Comparison of ENCODE assay signal across 1 cellular context in genomic region chr2:141399270-141399669, GRCh38.
TF ChIP-seq lines count a peak whose summit lies in the region.

No MANE protein-coding gene starts in this region.

TF ChIP-seq in SK-N-SH, 30 proteins besides CTCF, POLR2A, EP300 and RAD21 (continued from another document):
- TF ChIP-seq IRF3 (IDR thresholded peaks at IDR 0.05; ENCODE audit: low read depth, low read length) (no peak), MXI1 (IDR thresholded peaks at IDR 0.05; ENCODE audit: low read depth, low read length) (no peak), NRF1 (IDR thresholded peaks at IDR 0.05; ENCODE audit: low read depth, low read length) (no peak), FOSL2 (IDR thresholded peaks at IDR 0.05; ENCODE audit: borderline replicate concordance, low read depth) (no peak), TAF1 (IDR thresholded peaks at IDR 0.05; ENCODE audit: borderline replicate concordance, low read depth, low read length) (no peak), RFX5 (IDR thresholded peaks at IDR 0.05; ENCODE audit: low read length) (no peak), GATA2 (CRISPR knock-in tag; IDR thresholded peaks at IDR 0.05) (no peak), SIN3A (IDR thresholded peaks at IDR 0.05; ENCODE audit: borderline replicate concordance, low read depth, low read length) (no peak), CHD2 (IDR thresholded peaks at IDR 0.05; ENCODE audit: low read length, partially characterized antibody) (no peak), USF1 (IDR thresholded peaks at IDR 0.05; ENCODE audit: borderline replicate concordance, low read depth) (no peak), GABPA (IDR thresholded peaks at IDR 0.05; ENCODE audit: low read depth) (no peak), USF2 (IDR thresholded peaks at IDR 0.05; ENCODE audit: borderline replicate concordance, low read depth, low read length) (no peak), FOXM1 (IDR thresholded peaks at IDR 0.05; ENCODE audit: low read depth) (no peak)
